In the genomic region with DNA sequence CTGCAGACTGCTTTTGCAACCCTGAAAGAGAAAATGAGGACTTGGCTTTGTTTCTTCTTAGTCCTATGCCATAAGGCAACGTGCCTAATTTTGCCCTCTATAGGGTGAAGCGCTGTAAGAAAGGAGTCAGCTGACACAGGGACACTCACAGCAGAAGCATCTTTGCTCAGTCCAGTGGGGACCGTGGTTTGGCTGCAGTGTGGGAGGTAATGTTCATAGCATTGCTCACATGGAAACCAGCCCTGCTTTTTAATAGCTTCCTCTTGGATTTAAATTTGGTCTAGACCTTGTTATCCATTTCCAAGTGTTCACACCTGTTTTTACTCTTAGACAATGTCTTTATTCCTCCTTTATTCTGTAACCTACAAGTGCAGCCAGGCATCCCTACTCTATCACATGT, we compare ENCODE assay signal across 17 cellular contexts.
DNase-seq lines count a peak whose midpoint lies in the region; ATAC-seq lines count a peak whose summit lies in the region.
"Had no signal": no experiment of that assay in that cellular context is flagged by ENCODE, and none has a peak within 500 bp of the region (broad histone marks: within the 10 kb centered on the region; RNA-seq: fewer than 3 reads in every experiment).

No MANE protein-coding gene starts in this region.

- peak; percentile 1 for DNase-seq in ACHN
- peak; percentile 33 for DNase-seq in GM03348 (ENCODE audit: low spot score)
- DNase-seq in RPMI7951 (ENCODE audit: low read depth) = peak; percentile 85
- peak; percentile 80 for DNase-seq in fibroblast of peridontal ligament (ENCODE audit: extremely low read depth)
- no peak for DNase-seq in GF-D8 (lab: John Stamatoyannopoulos, UW)
- DNase-seq in AG08395 (ENCODE audit: low spot score) = no peak
- no peak for DNase-seq in NCI-H748 (lab: John Stamatoyannopoulos, UW; ENCODE audit: unreplicated experiment)
- DNase-seq: CD4-positive, alpha-beta T cell; DMS79; H7; NCI-H1092; NCI-H345; NCI-H69; PC-9 had no signal

- no peak for ATAC-seq in HG03457 (IDR thresholded peaks at IDR 0.05; ENCODE audit: unreplicated experiment)
- ATAC-seq: K562, Right ventricle myocardium inferior had no signal

- in situ Hi-C loops in ACHN (cut with HindIII; ENCODE audit: low pct_ligation_motif_present, low pct_unique_long_range_greater_than_20kb, low sequenced_read_pairs) = no loop called here

Comparison
In these comparisons a context has a peak if more than half of its experiments do, and no peak if none do; other contexts are left out.
1. DNase-seq: peak in ACHN (single experiment), GM03348 (single experiment), RPMI7951 (single experiment) and fibroblast of peridontal ligament (single experiment); none in GF-D8 (single experiment), AG08395 (single experiment) and NCI-H748 (single experiment).